18 cellular contexts compared by ENCODE assay signal in the genomic region with DNA sequence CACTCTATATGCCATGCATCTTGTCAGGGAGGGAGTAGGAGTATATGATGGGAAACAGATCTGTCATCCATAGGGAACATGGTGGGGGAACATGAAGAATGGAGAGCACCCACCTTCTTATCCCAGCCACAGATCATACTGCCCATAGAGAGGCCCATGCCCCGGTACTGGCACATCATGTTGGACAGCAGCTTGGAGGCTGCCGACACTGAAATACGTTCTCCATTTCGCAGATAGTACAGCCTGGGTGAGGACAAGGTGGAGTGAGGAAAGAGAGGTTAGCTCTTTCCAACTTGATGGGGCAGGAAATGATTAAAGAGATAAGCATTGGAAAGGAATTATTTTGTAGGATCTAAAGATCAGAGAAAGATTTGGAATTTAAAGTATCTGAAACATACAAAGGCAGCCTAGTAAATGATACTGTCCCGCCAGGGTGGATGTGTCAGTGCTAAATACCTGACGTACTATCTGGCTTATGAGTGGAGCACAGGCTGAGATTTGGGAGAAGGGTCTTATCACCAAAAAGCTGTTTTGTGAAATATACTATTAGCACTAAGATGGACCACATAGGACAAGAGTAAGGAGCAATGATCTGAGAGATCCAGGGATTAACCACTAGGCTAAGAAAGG. TPM values are rescaled to one million over a fixed set of nuclear protein-coding genes. Genes with fewer than 3 reads are reported as not detected.
DNase-seq lines count a peak whose midpoint lies in the region; ATAC-seq, FAIRE-seq and TF ChIP-seq lines count a peak whose summit lies in the region.
"Had no signal": no experiment of that assay in that cellular context is flagged by ENCODE, and none has a peak within 500 bp of the region (broad histone marks: within the 10 kb centered on the region; RNA-seq: fewer than 3 reads in every experiment).

No MANE protein-coding gene starts in this region.

- DNase-seq in CD4-positive, CD25-positive, alpha-beta regulatory T cell, result no peak
- no peak for DNase-seq in GM19239 (ENCODE audit: insufficient read length, low spot score)
- DNase-seq in GM12878 (ENCODE audit: low read depth, low spot score), result no peak
- no peak for DNase-seq in neural crest cell (ENCODE audit: low read depth, low spot score)
- no peak for DNase-seq in HEK293T (ENCODE audit: extremely low spot score)
- no peak for DNase-seq in ecto neural progenitor cell (ENCODE audit: low spot score)
- no peak for DNase-seq in GM10248 (ENCODE audit: extremely low spot score)
- DNase-seq in frontal cortex (ENCODE audit: low spot score in 2 of 2), result no peak
- DNase-seq: activated CD4-positive, alpha-beta T cell treated with anti-CD3 and anti-CD28 coated beads for 1 hour; aorta; Caco-2; MG63; midbrain; NCI-H2227 treated with DMSO at 0.1 percent for 48 hours; SHP77 treated with DMSO at 0.1 percent for 48 hours; uterus had no signal

- peaks cover 37% of the 10 kb centered on the region for H3K36me3 ChIP-seq in CD4-positive, CD25-positive, alpha-beta regulatory T cell (ENCODE audit: control insufficient read depth, insufficient read depth, low read length)
- peaks cover 3 to 31% of the 10 kb centered on the region in 2 experiments for H3K36me3 ChIP-seq in GM12878 (ENCODE audit: control insufficient read depth in 2 of 2, insufficient read depth in 2 of 2, low read length in 1 of 2)
- H3K36me3 ChIP-seq: uterus had no signal

- H3K27ac ChIP-seq in CD4-positive, CD25-positive, alpha-beta regulatory T cell (ENCODE audit: insufficient read depth, low read length, poor library complexity, severe bottlenecking), result peak overlapping the region; percentile 99
- peak overlapping the region; percentile 96 for H3K27ac ChIP-seq in GM12878 (ENCODE audit: control insufficient read depth, insufficient read depth)

- H3K4me1 Mint-ChIP-seq in CD4-positive, CD25-positive, alpha-beta regulatory T cell, result peaks cover 12 to 75% (median 50%) of the 10 kb centered on the region in 4 donors
- H3K4me1 Mint-ChIP-seq in neural crest cell, result peaks cover 19% of the 10 kb centered on the region

- H3K9ac ChIP-seq in GM12878 (ENCODE audit: control insufficient read depth, insufficient read depth, low read length), result peak overlapping the region; percentile 99

- peak overlapping the region; percentile 98 to 100 (median 100) for H3K27ac Mint-ChIP-seq in CD4-positive, CD25-positive, alpha-beta regulatory T cell
- no peak overlapping the region for H3K27ac Mint-ChIP-seq in neural crest cell (ENCODE audit: unreplicated experiment)

- no peaks in the 10 kb centered on the region; the same call in 1 of the 2 replicates for H4K20me1 ChIP-seq in GM12878 (ENCODE audit: control insufficient read depth, insufficient read depth)

- H3K4me1 ChIP-seq in CD4-positive, CD25-positive, alpha-beta regulatory T cell (ENCODE audit: control insufficient read depth, insufficient read depth, low read length, poor library complexity, severe bottlenecking), result peaks cover 85% of the 10 kb centered on the region
- H3K4me1 ChIP-seq in GM12878 (ENCODE audit: control insufficient read depth, insufficient read depth, low read length), result peaks cover 57% of the 10 kb centered on the region
- H3K4me1 ChIP-seq: uterus had no signal

- peak overlapping the region; percentile 96 to 99 (median 98) for H3K4me3 Mint-ChIP-seq in CD4-positive, CD25-positive, alpha-beta regulatory T cell
- H3K4me3 Mint-ChIP-seq in neural crest cell, result peak overlapping the region; percentile 58

- H3K27me3 ChIP-seq in CD4-positive, CD25-positive, alpha-beta regulatory T cell (ENCODE audit: control insufficient read depth, insufficient read depth, low read length), result no peaks in the 10 kb centered on the region
- no peaks in the 10 kb centered on the region for H3K27me3 ChIP-seq in GM12878 (replicated peaks in 1 of 2; ENCODE audit: control insufficient read depth in 2 of 2, insufficient read depth in 2 of 2, low read length in 1 of 2)
- H3K27me3 ChIP-seq: MG63, uterus had no signal

- H2AFZ ChIP-seq in GM12878 (ENCODE audit: control insufficient read depth, low read depth, low read length), result no peak overlapping the region

- FAIRE-seq in GM19239 (lab: Jason Lieb, UNC) (peak; percentile 18), GM12878 (lab: Jason Lieb, UNC) (no peak), frontal cortex (lab: Jason Lieb, UNC) (no peak)
- FAIRE-seq: endothelial cell of umbilical vein had no signal

- POLR2A ChIA-PET in GM12878 (lab: Charles Lee) (interaction anchor here (0.9 to 10.5 kb wide), 12 partner anchors 9 to 395 kb away, joined by 3 to 357 read pairs (median 6); partner anchors contain the start of genes HLA-DMA, PSMB9 and TAP1), HEK293T (lab: Yijun Ruan, JAX) (interaction anchor here (0.7 kb wide), 1 partner anchor 12 kb away, joined by 4 read pairs; the partner anchor contains the start of genes PSMB9 and TAP1), GM10248 (lab: Yijun Ruan, JAX) (interaction anchor here (5.3 kb wide), 1 partner anchor 12 kb away, joined by 44 read pairs; the partner anchor contains the start of genes PSMB9 and TAP1)

- BruUV-seq in GM12878 (replicated peaks; lab: Mats Ljungman, UMichigan), result no TSS peak

- TF ChIP-seq EP300 in GM12878 (IDR thresholded peaks at IDR 0.05; ENCODE audit: borderline replicate concordance in 1 of 2, control insufficient read depth in 1 of 2, low read depth in 2 of 2, low read length in 2 of 2), result no peak

- SMC1A ChIA-PET in GM12878 (lab: Charles Lee; ENCODE audit: uncharacterized antibody, unreplicated experiment), result interaction anchor here (0.6 to 6.8 kb wide), 9 partner anchors 13 to 141 kb away, joined by 3 to 226 read pairs (median 7); partner anchors contain the start of genes HLA-DOB, PSMB9 and TAP1

- no peak for TF ChIP-seq RAD21 in GM12878 (IDR thresholded peaks at IDR 0.05; ENCODE audit: insufficient read depth, low read depth, low read length)

- peak overlapping the region; percentile 99 for H3K4me2 ChIP-seq in GM12878 (ENCODE audit: control insufficient read depth, insufficient read depth)

- in situ Hi-C loops in GM12878 (cut with MboI), result no loop called here

- H3K36me3 Mint-ChIP-seq in CD4-positive, CD25-positive, alpha-beta regulatory T cell, result peaks cover 54% of the 10 kb centered on the region
- peaks cover 4% of the 10 kb centered on the region for H3K36me3 Mint-ChIP-seq in neural crest cell (ENCODE audit: low read depth)

- peaks cover 4% of the 10 kb centered on the region for H3K27me3 Mint-ChIP-seq in CD4-positive, CD25-positive, alpha-beta regulatory T cell
- H3K27me3 Mint-ChIP-seq in neural crest cell (ENCODE audit: low read depth), result peaks cover 64% of the 10 kb centered on the region

- no peak for ATAC-seq in CD4-positive, CD25-positive, alpha-beta regulatory T cell (ENCODE audit: low read depth in 2 of 2)
- ATAC-seq in GM12878, result no peak
- ATAC-seq: sciatic nerve had no signal

- intact Hi-C loops in GM12878 (cut with micrococcal nuclease; ENCODE audit: unreplicated experiment), result loop anchor here (5.0 kb wide), 1 partner anchor 130 kb away; no protein-coding TSS in a partner anchor

- TF ChIP-seq POLR2A in GM12878 (IDR thresholded peaks at IDR 0.05; ENCODE audit: low read depth, low read length), result no peak

- H3K4me3 ChIP-seq in CD4-positive, CD25-positive, alpha-beta regulatory T cell (ENCODE audit: low read depth, low read length), result peak overlapping the region; percentile 94
- H3K4me3 ChIP-seq in GM12878, result peak overlapping the region; percentile 96
- H3K4me3 ChIP-seq: uterus had no signal

- CTCF ChIA-PET in GM12878 (lab: Yijun Ruan, JAX) (interaction anchor here (0.8 to 10.7 kb wide), 7 partner anchors 14 to 142 kb away, joined by 3 to 311 read pairs (median 5); partner anchors contain the start of genes HLA-DMA, PSMB9 and TAP1), HEK293T (lab: Yijun Ruan, JAX) (interaction anchor here (1.3 kb wide), 1 partner anchor 26 kb away, joined by 5 read pairs; no protein-coding TSS in a partner anchor), GM10248 (lab: Yijun Ruan, JAX) (interaction anchor here (0.9 to 11.2 kb wide), 6 partner anchors 17 to 428 kb away, joined by 3 to 339 read pairs (median 19); partner anchors contain the start of genes PSMB9 and TAP1)

- no peaks in the 10 kb centered on the region for H3K9me3 ChIP-seq in CD4-positive, CD25-positive, alpha-beta regulatory T cell (ENCODE audit: control insufficient read depth in 2 of 2, low read length in 2 of 2)
- no peaks in the 10 kb centered on the region for H3K9me3 ChIP-seq in GM12878 (replicated peaks; ENCODE audit: control insufficient read depth, insufficient read depth, low read length)
- H3K9me3 ChIP-seq: Caco-2, MG63, uterus had no signal

- H3K79me2 ChIP-seq in GM12878 (ENCODE audit: control insufficient read depth, insufficient read depth, low read length), result peaks cover 70% of the 10 kb centered on the region

- TF ChIP-seq CTCF in GM12878 (IDR thresholded peaks at IDR 0.05 in 2 of 3, conservative IDR thresholded peaks at IDR 0.05 in 1 of 3; ENCODE audit: control insufficient read depth in 2 of 3, extremely low read depth in 1 of 3, insufficient read depth in 1 of 3, low read depth in 3 of 3, low read length in 3 of 3) (no peak), neural crest cell (conservative IDR thresholded peaks at IDR 0.05) (no peak), GM10248 (IDR thresholded peaks at IDR 0.05; ENCODE audit: control extremely low read depth, extremely low read depth, low read depth, missing control alignments) (no peak)

- RAD21 ChIA-PET in GM12878 (lab: Charles Lee; ENCODE audit: unreplicated experiment), result interaction anchor here (0.7 to 10.5 kb wide), 4 partner anchors 14 to 406 kb away, joined by 3 to 269 read pairs (median 120); partner anchors contain the start of genes PSMB9 and TAP1

- WGBS in GM12878 (ENCODE audit: insufficient coverage, insufficient replicate concordance, low lambda C conversion rate, missing lambda C conversion rate), result 59% methylated on average over 6 of the region's 6 CpGs

- no peaks in the 10 kb centered on the region for H3K9me3 Mint-ChIP-seq in CD4-positive, CD25-positive, alpha-beta regulatory T cell
- no peaks in the 10 kb centered on the region for H3K9me3 Mint-ChIP-seq in neural crest cell

RNA-seq across cellular contexts. Expression of gene PSMB8, which starts 1.7 kb away (rescaled TPM):
- 185 TPM for total RNA-seq in CD4-positive, CD25-positive, alpha-beta regulatory T cell
- polyA plus RNA-seq in CD4-positive, CD25-positive, alpha-beta regulatory T cell, result 100 to 1,000 TPM; 462 to 803 (median 547) TPM
- 49.6 and 50.1 TPM in 2 replicates for total RNA-seq in GM12878 (2013; cell fraction: nucleolus; rRNA removed)
- total RNA-seq in GM12878 (2014; rRNA removed) (386 and 388 TPM in 2 replicates), GM12878 (2014; rRNA removed; fragmentation: Illumina TruSeq; extraction: Trizol) (311 and 327 TPM in 2 replicates), GM12878 (2021) (366 TPM in 2 replicates), neural crest cell (1.1 and 1.7 TPM in 2 replicates), frontal cortex (3.3 TPM)
- polyA plus RNA-seq in GM12878 (2011; ENCODE audit: low read depth), result 129 TPM
- polyA plus RNA-seq in GM12878 (2011; rRNA removed) (321 and 384 TPM in 2 replicates), GM12878 (2014; fragmentation: Illumina TruSeq; extraction: Trizol) (272 and 304 TPM in 2 replicates), GM12878 (2014; fragmentation: Nextera tagmentation; extraction: Ambion mirVana) (100 to 1,000 TPM; 353 to 557 TPM), GM12878 (2014; rRNA removed) (374 and 411 TPM in 2 replicates), GM12878 (2016; fragmentation: Nextera tagmentation; extraction: Ambion mirVana) (100 to 1,000 TPM; 495 to 538 TPM)
- 482 and 548 TPM in 2 replicates for polyA plus RNA-seq in GM12878 (2011; cell fraction: cytosol; rRNA removed)
- 310 and 330 TPM in 2 replicates for polyA plus RNA-seq in GM12878 (2011; cell fraction: nucleus; rRNA removed)
- 201 TPM in 2 replicates for polyA plus RNA-seq in GM12878 (2012)
- polyA minus RNA-seq in GM12878 (2011; rRNA and poly(A)+ RNA removed), result 253 and 255 TPM in 2 replicates
- polyA minus RNA-seq in GM12878 (2011; cell fraction: cytosol; rRNA and poly(A)+ RNA removed), result 49.0 and 55.5 TPM in 2 replicates
- polyA minus RNA-seq in GM12878 (2011; cell fraction: nucleus; rRNA and poly(A)+ RNA removed), result 48.2 and 65.3 TPM in 2 replicates

RNA-seq across cellular contexts. Expression of gene TAP2, which starts 3.6 kb away (rescaled TPM):
- 165 TPM for total RNA-seq in CD4-positive, CD25-positive, alpha-beta regulatory T cell
- 10 to 100 TPM in 3 of 4 donors, 1 to 10 TPM in 1; 7.2 to 56.3 (median 31.9) TPM for polyA plus RNA-seq in CD4-positive, CD25-positive, alpha-beta regulatory T cell
- total RNA-seq in GM12878 (2013; cell fraction: nucleolus; rRNA removed), result 57.5 and 70.6 TPM in 2 replicates
- total RNA-seq in GM12878 (2014; rRNA removed), result 58.1 and 60.3 TPM in 2 replicates
- total RNA-seq in GM12878 (2014; rRNA removed; fragmentation: Illumina TruSeq; extraction: Trizol), result 31.9 and 37.2 TPM in 2 replicates
- 77.2 and 87.3 TPM in 2 replicates for total RNA-seq in GM12878 (2021)
- polyA plus RNA-seq in GM12878 (2011; ENCODE audit: low read depth), result 17.3 TPM
- polyA plus RNA-seq in GM12878 (2011; rRNA removed), result 25.5 and 38.8 TPM in 2 replicates
- 34.8 and 37.7 TPM in 2 replicates for polyA plus RNA-seq in GM12878 (2011; cell fraction: cytosol; rRNA removed)
- polyA plus RNA-seq in GM12878 (2011; cell fraction: nucleus; rRNA removed), result 129 and 147 TPM in 2 replicates
- polyA plus RNA-seq in GM12878 (2012), result 31.6 and 38.9 TPM in 2 replicates
- polyA plus RNA-seq in GM12878 (2014; fragmentation: Illumina TruSeq; extraction: Trizol), result 45.7 and 47.7 TPM in 2 replicates
- 1 to 10 TPM; 5.3 to 6.7 TPM for polyA plus RNA-seq in GM12878 (2014; fragmentation: Nextera tagmentation; extraction: Ambion mirVana)
- 49.6 and 71.6 TPM in 2 replicates for polyA plus RNA-seq in GM12878 (2014; rRNA removed)
- polyA plus RNA-seq in GM12878 (2016; fragmentation: Nextera tagmentation; extraction: Ambion mirVana), result 1 to 10 TPM; 8.3 to 9.0 TPM
- 36.8 and 38.2 TPM in 2 replicates for polyA minus RNA-seq in GM12878 (2011; rRNA and poly(A)+ RNA removed)
- 9.1 and 12.2 TPM in 2 replicates for polyA minus RNA-seq in GM12878 (2011; cell fraction: cytosol; rRNA and poly(A)+ RNA removed)
- 32.5 and 50.3 TPM in 2 replicates for polyA minus RNA-seq in GM12878 (2011; cell fraction: nucleus; rRNA and poly(A)+ RNA removed)
- 18.0 and 18.2 TPM in 2 replicates for total RNA-seq in neural crest cell
- 2.4 TPM for total RNA-seq in frontal cortex

RNA-seq across cellular contexts. Expression of gene TAP1, which starts 11.4 kb away (rescaled TPM):
- total RNA-seq in CD4-positive, CD25-positive, alpha-beta regulatory T cell, result 220 TPM
- 100 to 1,000 TPM; 386 to 477 (median 440) TPM for polyA plus RNA-seq in CD4-positive, CD25-positive, alpha-beta regulatory T cell
- 96.1 and 104 TPM in 2 replicates for total RNA-seq in GM12878 (2013; cell fraction: nucleolus; rRNA removed)
- total RNA-seq in GM12878 (2014; rRNA removed) (179 and 183 TPM in 2 replicates), GM12878 (2014; rRNA removed; fragmentation: Illumina TruSeq; extraction: Trizol) (103 and 108 TPM in 2 replicates), GM12878 (2021) (177 and 194 TPM in 2 replicates), neural crest cell (2.7 and 2.8 TPM in 2 replicates), frontal cortex (3.7 TPM)
- 87.7 TPM for polyA plus RNA-seq in GM12878 (2011; ENCODE audit: low read depth)
- polyA plus RNA-seq in GM12878 (2011; rRNA removed) (136 and 198 TPM in 2 replicates), GM12878 (2014; fragmentation: Illumina TruSeq; extraction: Trizol) (107 and 126 TPM in 2 replicates), GM12878 (2014; fragmentation: Nextera tagmentation; extraction: Ambion mirVana) (10 to 100 TPM; 33.4 to 60.0 TPM), GM12878 (2014; rRNA removed) (160 and 161 TPM in 2 replicates), GM12878 (2016; fragmentation: Nextera tagmentation; extraction: Ambion mirVana) (100 to 1,000 TPM; 230 to 249 TPM)
- 194 and 208 TPM in 2 replicates for polyA plus RNA-seq in GM12878 (2011; cell fraction: cytosol; rRNA removed)
- 238 and 367 TPM in 2 replicates for polyA plus RNA-seq in GM12878 (2011; cell fraction: nucleus; rRNA removed)
- polyA plus RNA-seq in GM12878 (2012), result 170 and 179 TPM in 2 replicates
- 154 and 194 TPM in 2 replicates for polyA minus RNA-seq in GM12878 (2011; rRNA and poly(A)+ RNA removed)
- 60.6 and 63.3 TPM in 2 replicates for polyA minus RNA-seq in GM12878 (2011; cell fraction: cytosol; rRNA and poly(A)+ RNA removed)
- 62.0 and 67.4 TPM in 2 replicates for polyA minus RNA-seq in GM12878 (2011; cell fraction: nucleus; rRNA and poly(A)+ RNA removed)

RNA-seq across cellular contexts. Expression of gene PSMB9, which starts 11.9 kb away (rescaled TPM):
- total RNA-seq in CD4-positive, CD25-positive, alpha-beta regulatory T cell, result 148 TPM
- 100 to 1,000 TPM; 503 to 896 (median 615) TPM for polyA plus RNA-seq in CD4-positive, CD25-positive, alpha-beta regulatory T cell
- 21.6 and 24.8 TPM in 2 replicates for total RNA-seq in GM12878 (2013; cell fraction: nucleolus; rRNA removed)
- total RNA-seq in GM12878 (2014; rRNA removed) (251 and 255 TPM in 2 replicates), GM12878 (2014; rRNA removed; fragmentation: Illumina TruSeq; extraction: Trizol) (167 and 171 TPM in 2 replicates), GM12878 (2021) (237 and 271 TPM in 2 replicates), neural crest cell (not detected in 2 replicates), frontal cortex (0.82 TPM)
- polyA plus RNA-seq in GM12878 (2011; ENCODE audit: low read depth), result 109 TPM
- polyA plus RNA-seq in GM12878 (2011; rRNA removed) (253 and 359 TPM in 2 replicates), GM12878 (2014; fragmentation: Illumina TruSeq; extraction: Trizol) (86.8 and 181 TPM in 2 replicates), GM12878 (2014; fragmentation: Nextera tagmentation; extraction: Ambion mirVana) (100 to 1,000 TPM; 202 to 299 TPM), GM12878 (2014; rRNA removed) (341 and 375 TPM in 2 replicates), GM12878 (2016; fragmentation: Nextera tagmentation; extraction: Ambion mirVana) (100 to 1,000 TPM; 483 to 517 TPM)
- polyA plus RNA-seq in GM12878 (2011; cell fraction: cytosol; rRNA removed), result 446 and 599 TPM in 2 replicates
- polyA plus RNA-seq in GM12878 (2011; cell fraction: nucleus; rRNA removed), result 215 and 228 TPM in 2 replicates
- 183 and 244 TPM in 2 replicates for polyA plus RNA-seq in GM12878 (2012)
- polyA minus RNA-seq in GM12878 (2011; rRNA and poly(A)+ RNA removed), result 185 and 260 TPM in 2 replicates
- polyA minus RNA-seq in GM12878 (2011; cell fraction: cytosol; rRNA and poly(A)+ RNA removed), result 78.0 and 81.2 TPM in 2 replicates
- 34.8 and 51.7 TPM in 2 replicates for polyA minus RNA-seq in GM12878 (2011; cell fraction: nucleus; rRNA and poly(A)+ RNA removed)

RNA-seq across cellular contexts. Expression of gene HLA-DOB, which starts 25.3 kb away (rescaled TPM):
- 6.8 TPM for total RNA-seq in CD4-positive, CD25-positive, alpha-beta regulatory T cell
- 1 to 10 TPM in 2 of 4 donors, under 1 TPM in 2; 0.31 to 4.3 (median 1.6) TPM for polyA plus RNA-seq in CD4-positive, CD25-positive, alpha-beta regulatory T cell
- 13.7 and 16.5 TPM in 2 replicates for total RNA-seq in GM12878 (2013; cell fraction: nucleolus; rRNA removed)
- total RNA-seq in GM12878 (2014; rRNA removed) (38.4 and 43.5 TPM in 2 replicates), GM12878 (2014; rRNA removed; fragmentation: Illumina TruSeq; extraction: Trizol) (33.3 and 38.1 TPM in 2 replicates), GM12878 (2021) (30.3 and 31.5 TPM in 2 replicates), neural crest cell (0.28 TPM in 1 of 2 replicates, not detected in the other), frontal cortex (not detected)
- polyA plus RNA-seq in GM12878 (2011; ENCODE audit: low read depth), result 62.1 TPM
- polyA plus RNA-seq in GM12878 (2011; rRNA removed) (32.7 and 41.1 TPM in 2 replicates), GM12878 (2014; fragmentation: Illumina TruSeq; extraction: Trizol) (47.8 and 63.6 TPM in 2 replicates), GM12878 (2014; fragmentation: Nextera tagmentation; extraction: Ambion mirVana) (10 to 100 TPM; 75.6 to 79.1 TPM), GM12878 (2014; rRNA removed) (30.6 and 35.5 TPM in 2 replicates), GM12878 (2016; fragmentation: Nextera tagmentation; extraction: Ambion mirVana) (10 to 100 TPM; 27.4 to 29.6 TPM)
- polyA plus RNA-seq in GM12878 (2011; cell fraction: cytosol; rRNA removed), result 25.8 and 29.7 TPM in 2 replicates
- polyA plus RNA-seq in GM12878 (2011; cell fraction: nucleus; rRNA removed), result 55.6 and 69.1 TPM in 2 replicates
- 50.2 and 60.2 TPM in 2 replicates for polyA plus RNA-seq in GM12878 (2012)
- polyA minus RNA-seq in GM12878 (2011; rRNA and poly(A)+ RNA removed), result 13.2 and 15.1 TPM in 2 replicates
- polyA minus RNA-seq in GM12878 (2011; cell fraction: cytosol; rRNA and poly(A)+ RNA removed), result 1.5 and 3.5 TPM in 2 replicates
- 8.5 and 10.1 TPM in 2 replicates for polyA minus RNA-seq in GM12878 (2011; cell fraction: nucleus; rRNA and poly(A)+ RNA removed)

Comparison
In these comparisons a context has a peak if more than half of its experiments do, and no peak if none do; other contexts are left out.
1. RNA of gene PSMB8, which starts 1.7 kb away (total RNA-seq): 49.6 to 388 TPM in GM12878 and 185 TPM in CD4-positive, CD25-positive, alpha-beta regulatory T cell (single experiment); 3.3 TPM in frontal cortex (single experiment) and 1.1 to 1.7 TPM in neural crest cell; every median in the first group is over 10 times any median in the second.
2. RNA of gene TAP1, which starts 11.4 kb away (total RNA-seq): 220 TPM in CD4-positive, CD25-positive, alpha-beta regulatory T cell (single experiment) and 96.1 to 194 TPM in GM12878; 3.7 TPM in frontal cortex (single experiment) and 2.7 to 2.8 TPM in neural crest cell; every median in the first group is over 10 times any median in the second.